29 cellular contexts compared by ENCODE assay signal in the genomic region with DNA sequence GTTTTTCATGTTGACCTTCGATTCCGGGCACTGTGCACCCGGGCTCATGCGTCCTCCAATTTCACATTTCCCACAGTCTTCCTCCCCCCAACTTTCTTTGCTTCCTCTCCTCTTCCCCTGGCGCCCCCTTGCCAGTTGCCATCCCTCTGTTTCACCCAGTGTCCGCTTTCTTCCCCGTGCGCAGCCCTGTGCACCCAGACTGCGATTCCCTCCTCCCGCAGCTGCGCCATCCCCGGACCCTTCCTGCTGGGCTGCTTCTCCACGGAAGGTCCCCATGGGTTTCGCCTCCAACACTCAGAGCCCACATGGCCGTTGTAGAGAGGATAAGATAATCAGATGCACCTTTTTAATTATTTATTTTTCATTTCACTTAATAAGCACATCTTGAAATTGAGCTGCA.
"Had no signal": no experiment of that assay in that cellular context is flagged by ENCODE, and none has a peak within 500 bp of the region (broad histone marks: within the 10 kb centered on the region; RNA-seq: fewer than 3 reads in every experiment).

No MANE protein-coding gene starts in this region.

- ATAC-seq: activated CD8-positive, alpha-beta T cell treated with anti-CD3 and anti-CD28 coated beads for 36 hours; activated T-cell treated with anti-CD3 and anti-CD28 coated beads, Interleukin-2, amount 50 U/mL, for 4 hours; activated T-helper 17 cell treated with anti-CD3 and anti-CD28 coated beads, Interleukin-2, amount 50 U/mL, for 72 hours; foreskin keratinocyte; gastrocnemius medialis; heart left ventricle; T-helper 17 cell; WTC11 had no signal

- H3K4me1 ChIP-seq: esophagus muscularis mucosa, gastrocnemius medialis, heart left ventricle had no signal

- H3K4me3 ChIP-seq: coronary artery, dorsolateral prefrontal cortex, esophagus muscularis mucosa, gastrocnemius medialis, heart left ventricle had no signal

- H3K36me3 ChIP-seq: brain microvascular endothelial cell, esophagus muscularis mucosa, gastrocnemius medialis, heart left ventricle had no signal

- DNase-seq: activated CD4-positive, alpha-beta T cell treated with anti-CD3 and anti-CD28 coated beads for 1 hour; activated CD4-positive, alpha-beta T cell treated with anti-CD3 and anti-CD28 coated beads for 4 hours; activated CD4-positive, alpha-beta T cell treated with anti-CD3 and anti-CD28 coated beads, Interleukin-2, amount 10 ng/mL, durations not matched to agents 7 days and 5 days; activated CD4-positive, alpha-beta T cell treated with anti-CD3 and anti-CD28 coated beads, Interleukin-2, amount 50 U/mL, for 48 hours; activated CD8-positive, alpha-beta memory T cell treated with anti-CD3 and anti-CD28 coated beads for 24 hours; activated CD8-positive, alpha-beta T cell treated with anti-CD3 and anti-CD28 coated beads for 36 hours; activated effector memory CD4-positive, alpha-beta T cell treated with Interleukin-2 at 50 U/mL for 16 hours; activated gamma-delta T cell treated with Interleukin-2 at 50 U/mL for 16 hours; activated naive CD4-positive, alpha-beta T cell treated with anti-CD3 and anti-CD28 coated beads, Interleukin-2, amount 50 U/mL, for 16 hours; activated naive CD4-positive, alpha-beta T cell treated with Interleukin-2 at 50 U/mL for 16 hours; activated T-cell treated with anti-CD3 and anti-CD28 coated beads, Interleukin-2, amount 50 U/mL, for 4 hours; amniotic stem cell; anterior cingulate cortex; brain microvascular endothelial cell; dorsolateral prefrontal cortex; effector memory CD4-positive, alpha-beta T cell; endodermal cell; erythroblast; foreskin keratinocyte; gastrocnemius medialis; glutamatergic neuron; heart left ventricle; T-helper 1 cell; T-helper 17 cell; T1000 had no signal

- H3K27ac ChIP-seq: brain microvascular endothelial cell, coronary artery, dorsolateral prefrontal cortex, esophagus muscularis mucosa, foreskin keratinocyte, gastrocnemius medialis, heart left ventricle had no signal

- H3K9me3 ChIP-seq: esophagus muscularis mucosa, gastrocnemius medialis, heart left ventricle had no signal

- H3K27me3 ChIP-seq: brain microvascular endothelial cell, dorsolateral prefrontal cortex, esophagus muscularis mucosa, foreskin keratinocyte, gastrocnemius medialis, heart left ventricle had no signal
